Comparison of ENCODE assay signal across 9 cellular contexts in genomic region chr10:84333864-84334451, GRCh38. TPM values are rescaled to one million over a fixed set of nuclear protein-coding genes. Genes with fewer than 3 reads are reported as not detected.
A peak's percentile ranks its signal among the peaks of the same experiment; 100 is the strongest.
DNase-seq lines count a peak whose midpoint lies in the region; ATAC-seq, FAIRE-seq and TF ChIP-seq lines count a peak whose summit lies in the region.
"Had no signal": no experiment of that assay in that cellular context is flagged by ENCODE, and none has a peak within 500 bp of the region (broad histone marks: within the 10 kb centered on the region; RNA-seq: fewer than 3 reads in every experiment).

No MANE protein-coding gene starts in this region.

- no peak overlapping the region for H2BK5ac ChIP-seq in H1 (ENCODE audit: low read depth, low read length)

- TF ChIP-seq EP300 in H1 (IDR thresholded peaks at IDR 0.05; ENCODE audit: borderline replicate concordance in 1 of 2, low read depth in 2 of 2, low read length in 2 of 2), result no peak

- no peak overlapping the region for H4K5ac ChIP-seq in H1 (ENCODE audit: insufficient read length, low read depth, low read length)

- DNase-seq in GM20000 (ENCODE audit: low spot score) (peak; percentile 56), H1 (ENCODE audit: low read depth in 1 of 2, low spot score in 2 of 2) (no peak), BE2C (no peak), mesothelial cell of epicardium (ENCODE audit: low spot score in 2 of 2, unreplicated experiment in 2 of 2) (no peak)
- peak; percentile 42 for DNase-seq in activated CD4-positive, CD25-positive, alpha-beta regulatory T cell treated with anti-CD3 and anti-CD28 coated beads, Interleukin-2, amount 50 U/mL, for 72 hours
- peak; percentile 31 to 43 for DNase-seq in stimulated activated CD8-positive, alpha-beta memory T cell treated with anti-CD3 and anti-CD28 coated beads, Interleukin-2, amount 100 ng/mL, for 1 hour (ENCODE audit: low read depth in 2 of 2)

- no peak overlapping the region for H2BK20ac ChIP-seq in H1 (ENCODE audit: low read length)

- POLR2A ChIA-PET in H1 (lab: Charles Lee; ENCODE audit: partially characterized antibody), result interaction anchor here (1.3 kb wide), 1 partner anchor 10 kb away, joined by 5 read pairs; no protein-coding TSS in a partner anchor

- TF ChIP-seq POLR2A in H1 (IDR thresholded peaks at IDR 0.05; ENCODE audit: control extremely low read depth in 1 of 2, low read depth in 2 of 2, low read length in 2 of 2), result no peak

- no peaks in the 10 kb centered on the region for H3K27me3 ChIP-seq in BLaER1 treated with 17β-estradiol and CSF1 and Interleukin-3, amounts not matched to agents 10 nM and 100 nM
- H3K27me3 ChIP-seq in H1 (replicated peaks in 1 of 4; ENCODE audit: control insufficient read depth in 3 of 4, extremely low read depth in 1 of 4, insufficient read depth in 3 of 4, low read length in 3 of 4), result no peaks in the 10 kb centered on the region
- no peaks in the 10 kb centered on the region for H3K27me3 ChIP-seq in BE2C

- H3K36me3 Mint-ChIP-seq in mesothelial cell of epicardium, result no peaks in the 10 kb centered on the region

- H3K4me1 Mint-ChIP-seq in mesothelial cell of epicardium, result peaks cover 36% of the 10 kb centered on the region

- no peak overlapping the region for H3K18ac ChIP-seq in H1 (ENCODE audit: extremely low read depth, low read length)

- H2AK5ac ChIP-seq in H1 (ENCODE audit: low read depth, low read length), result no peak overlapping the region

- H3K79me2 ChIP-seq in H1 (ENCODE audit: control insufficient read depth in 1 of 2, insufficient read depth in 2 of 2, low read length in 2 of 2), result peaks cover 4 to 94% of the 10 kb centered on the region in 2 experiments; a peak in 3 of 4 replicates

- H3K4me2 ChIP-seq in BLaER1 treated with 17β-estradiol and CSF1 and Interleukin-3, amounts not matched to agents 10 nM and 100 nM, result peak overlapping the region in 6 of 11 experiments; percentile 14 to 54 (median 22); a peak in 11 of 22 replicates
- H3K4me2 ChIP-seq in H1 (ENCODE audit: insufficient read depth in 1 of 2, low read depth in 2 of 2, low read length in 2 of 2), result no peak overlapping the region

- H2BK12ac ChIP-seq in H1 (ENCODE audit: low read depth, low read length), result no peak overlapping the region

- FAIRE-seq in H1 (lab: Jason Lieb, UNC), result peak; percentile 57

- no peak overlapping the region for H4K8ac ChIP-seq in H1 (ENCODE audit: extremely low read depth, insufficient read depth, low read length)

- WGBS in H1 (ENCODE audit: extremely low coverage in 1 of 2, insufficient coverage in 1 of 2, insufficient read length in 1 of 2, insufficient replicate concordance in 2 of 2, low coverage in 1 of 2, low lambda C conversion rate in 2 of 2, missing lambda C conversion rate in 1 of 2), 2 experiments, result 79% methylated on average over 2 of the region's 2 CpGs; no CpG with 5 or more reads in 1 of the 2 experiments

- H3K4me1 ChIP-seq in BLaER1 treated with 17β-estradiol and CSF1 and Interleukin-3, amounts not matched to agents 10 nM and 100 nM, result peaks cover 21 to 38% (median 29%) of the 10 kb centered on the region in 10 experiments
- peaks cover 0 to 11% (median 8%) of the 10 kb centered on the region in 4 experiments; a peak in 3 of 7 replicates for H3K4me1 ChIP-seq in H1 (replicated peaks in 1 of 4; ENCODE audit: control insufficient read depth in 3 of 4, insufficient read depth in 4 of 4, low read length in 3 of 4)
- peaks cover 18% of the 10 kb centered on the region for H3K4me1 ChIP-seq in BE2C

- H2BK120ac ChIP-seq in H1 (replicated peaks; ENCODE audit: low read depth, low read length), result no peak overlapping the region

- H3K14ac ChIP-seq in H1 (ENCODE audit: insufficient read length), result no peak overlapping the region

- H3K27me3 Mint-ChIP-seq in mesothelial cell of epicardium (ENCODE audit: low read depth), result no peaks in the 10 kb centered on the region

- TF ChIP-seq RAD21 in H1 (IDR thresholded peaks at IDR 0.05 in 1 of 2, conservative IDR thresholded peaks at IDR 0.05 in 1 of 2; ENCODE audit: low read depth in 2 of 2, low read length in 2 of 2), result no peak

- H3K4ac ChIP-seq in H1 (replicated peaks; ENCODE audit: insufficient read length, low read depth, low read length), result no peak overlapping the region

- no peak overlapping the region for H3K23ac ChIP-seq in H1 (ENCODE audit: insufficient read length)

- peaks cover 35 to 93% (median 72%) of the 10 kb centered on the region in 11 experiments; a peak in 19 of 22 replicates for H4K20me1 ChIP-seq in BLaER1 treated with 17β-estradiol and CSF1 and Interleukin-3, amounts not matched to agents 10 nM and 100 nM
- H4K20me1 ChIP-seq in H1 (replicated peaks in 1 of 2; ENCODE audit: control insufficient read depth in 1 of 2, insufficient read depth in 2 of 2, low read length in 2 of 2), result peaks cover 0 to 2% of the 10 kb centered on the region in 2 experiments

- no peak overlapping the region; a peak in 1 of 22 replicates for H3K27ac ChIP-seq in BLaER1 treated with 17β-estradiol and CSF1 and Interleukin-3, amounts not matched to agents 10 nM and 100 nM
- H3K27ac ChIP-seq in H1 (ENCODE audit: low read depth, low read length), result no peak overlapping the region
- H3K27ac ChIP-seq: epithelial cell of prostate had no signal

- no peaks in the 10 kb centered on the region for H3K36me3 ChIP-seq in BLaER1 treated with 17β-estradiol and CSF1 and Interleukin-3, amounts not matched to agents 10 nM and 100 nM
- no peaks in the 10 kb centered on the region for H3K36me3 ChIP-seq in H1 (ENCODE audit: control insufficient read depth in 2 of 4, insufficient read depth in 4 of 4, low read length in 3 of 4)
- H3K36me3 ChIP-seq in BE2C, result no peaks in the 10 kb centered on the region

- CTCF ChIA-PET in H1 (lab: Charles Lee; ENCODE audit: partially characterized antibody), result interaction anchor here (0.6 to 2.8 kb wide), 12 partner anchors 9 to 1674 kb away, joined by 3 to 21 read pairs (median 5); no protein-coding TSS in a partner anchor

- no peak overlapping the region for H2AFZ ChIP-seq in H1 (ENCODE audit: low read length)

- ATAC-seq in HG03575 (IDR thresholded peaks at IDR 0.05; ENCODE audit: extremely low read depth, insufficient number of reproducible peaks, low FRiP score, unreplicated experiment), result peak; percentile 38

- no peak overlapping the region for H3K56ac ChIP-seq in H1 (replicated peaks; ENCODE audit: insufficient read length, low read depth, low read length)

- no peak overlapping the region for H3K27ac Mint-ChIP-seq in mesothelial cell of epicardium

- H2BK15ac ChIP-seq in H1 (ENCODE audit: low read length), result no peak overlapping the region; the same call in 1 of the 2 replicates

- H3K9me3 Mint-ChIP-seq in mesothelial cell of epicardium, result no peaks in the 10 kb centered on the region

- H3K4me3 Mint-ChIP-seq in mesothelial cell of epicardium, result no peak overlapping the region

- TF ChIP-seq CTCF in GM20000 (IDR thresholded peaks at IDR 0.05; ENCODE audit: extremely low read depth, missing control alignments) (no peak), H1 (IDR thresholded peaks at IDR 0.05; ENCODE audit: control extremely low read depth in 1 of 3, insufficient read depth in 1 of 3, low read depth in 1 of 3, low read length in 3 of 3) (no peak), BE2C (IDR thresholded peaks at IDR 0.05; ENCODE audit: low read depth, low read length) (no peak), mesothelial cell of epicardium (IDR thresholded peaks at IDR 0.05; ENCODE audit: unreplicated experiment) (no peak)

- H3K9ac ChIP-seq in BLaER1 treated with 17β-estradiol and CSF1 and Interleukin-3, amounts not matched to agents 10 nM and 100 nM, result no peak overlapping the region
- H3K9ac ChIP-seq in H1 (replicated peaks in 1 of 4; ENCODE audit: extremely low read depth in 1 of 4, low read depth in 3 of 4, low read length in 3 of 4), result no peak overlapping the region

- H3K79me1 ChIP-seq in H1 (ENCODE audit: low read depth, low read length), result peaks cover 6% of the 10 kb centered on the region

- no peaks in the 10 kb centered on the region for H3K23me2 ChIP-seq in H1 (ENCODE audit: low read depth, low read length)

- no peaks in the 10 kb centered on the region for H3K9me3 ChIP-seq in BLaER1 treated with 17β-estradiol and CSF1 and Interleukin-3, amounts not matched to agents 10 nM and 100 nM (replicated peaks in 1 of 11)
- H3K9me3 ChIP-seq in H1 (ENCODE audit: insufficient read depth in 2 of 2, low read depth in 1 of 2, low read length in 1 of 2) (no peaks in the 10 kb centered on the region), BE2C (no peaks in the 10 kb centered on the region)

- H4K91ac ChIP-seq in H1 (replicated peaks; ENCODE audit: insufficient read length, low read length), result no peak overlapping the region

- no peak overlapping the region for H3K4me3 ChIP-seq in BLaER1 treated with 17β-estradiol and CSF1 and Interleukin-3, amounts not matched to agents 10 nM and 100 nM
- H3K4me3 ChIP-seq in H1 (ENCODE audit: extremely low read depth in 1 of 4, insufficient read depth in 2 of 4, low read depth in 3 of 4, low read length in 4 of 4), result no peak overlapping the region
- H3K4me3 ChIP-seq in BE2C (ENCODE audit: low read depth, low read length), result no peak overlapping the region

TF ChIP-seq in H1, 55 proteins besides CTCF, POLR2A, EP300 and RAD21 (continues in another document):
- TF ChIP-seq E2F6 (IDR thresholded peaks at IDR 0.05) (no peak), RFX5 (IDR thresholded peaks at IDR 0.05; ENCODE audit: borderline replicate concordance, low read depth, low read length) (no peak), TCF12 (IDR thresholded peaks at IDR 0.05; ENCODE audit: low read depth, low read length) (no peak), SUZ12 (IDR thresholded peaks at IDR 0.05; ENCODE audit: low read length) (no peak), GABPA (IDR thresholded peaks at IDR 0.05; ENCODE audit: borderline replicate concordance, insufficient read depth, low read length) (no peak), EZH2 (IDR thresholded peaks at IDR 0.05; ENCODE audit: low read depth, low read length, severe bottlenecking) (no peak)

RNA-seq across cellular contexts. Expression of gene CCSER2, which starts 5.6 kb away (rescaled TPM):
- total RNA-seq in H1 (2021; fragmentation: NEBNext Ultra II Directional; extraction: Animal tissue kit (Norgen Biotek cat#: 25700)), result 30.5 and 32.4 TPM in 2 replicates
- 2.7 and 6.9 TPM in 2 replicates for polyA plus RNA-seq in H1 (2011; rRNA removed)
- 7.2 TPM for polyA plus RNA-seq in H1 (2011; cell fraction: cytosol; rRNA removed)
- 6.1 TPM for polyA plus RNA-seq in H1 (2011; cell fraction: nucleus; rRNA removed)
- polyA plus RNA-seq in H1 (2012, experiment 1 of 2), result 6.2 to 13.8 TPM (median 10.9 TPM) in 4 replicates
- polyA plus RNA-seq in H1 (2012, experiment 2 of 2), result 0.52 TPM
- 23.2 TPM for polyA plus RNA-seq in H1 (2013, experiment 1 of 2)
- polyA plus RNA-seq in H1 (2013, experiment 2 of 2), result 24.2 TPM
- 20.5 and 20.9 TPM in 2 replicates for polyA minus RNA-seq in H1 (2011; rRNA and poly(A)+ RNA removed)
- 16.2 TPM for polyA minus RNA-seq in H1 (2011; cell fraction: cytosol; rRNA and poly(A)+ RNA removed)
- 46.3 TPM for polyA minus RNA-seq in H1 (2011; cell fraction: nucleus; rRNA and poly(A)+ RNA removed)
- 7.6 TPM for polyA plus RNA-seq in BE2C (2012; ENCODE audit: insufficient read depth, insufficient read length, low read depth)
- total RNA-seq in mesothelial cell of epicardium, result 37.1 to 44.2 TPM (median 38.7 TPM) in 3 replicates

Comparison
In these comparisons a context has a peak if more than half of its experiments do, and no peak if none do; other contexts are left out.
1. H3K4me2 ChIP-seq: peak in BLaER1 treated with 17β-estradiol and CSF1 and Interleukin-3, amounts not matched to agents 10 nM and 100 nM (6 of 11); none in H1 (0 of 2).
2. DNase-seq: peak in GM20000 (single experiment), activated CD4-positive, CD25-positive, alpha-beta regulatory T cell treated with anti-CD3 and anti-CD28 coated beads, Interleukin-2, amount 50 U/mL, for 72 hours (single experiment) and stimulated activated CD8-positive, alpha-beta memory T cell treated with anti-CD3 and anti-CD28 coated beads, Interleukin-2, amount 100 ng/mL, for 1 hour (2 of 2); none in H1 (0 of 2), BE2C (single experiment) and mesothelial cell of epicardium (0 of 2).